ENCODE assay signal across 2 cellular contexts in the genomic region with DNA sequence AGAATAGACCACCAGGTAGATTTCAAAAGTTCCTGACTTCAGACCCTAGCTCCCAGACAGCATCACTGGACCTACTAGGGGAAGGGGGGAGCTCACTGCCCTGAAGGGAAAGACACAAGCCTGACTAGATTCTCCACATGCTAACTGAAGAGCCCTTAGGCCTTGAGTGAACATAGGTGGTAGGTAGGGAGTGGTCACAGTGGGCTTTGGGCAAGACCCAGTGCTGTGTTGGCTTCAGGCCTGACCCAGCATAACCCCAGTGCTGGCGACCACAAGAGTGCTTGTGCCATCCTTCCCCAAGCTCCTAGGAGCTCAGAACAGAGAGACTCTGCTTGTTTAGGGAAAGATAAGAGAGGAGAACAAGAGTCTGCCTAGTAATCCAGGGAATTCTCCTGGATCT.
TF ChIP-seq lines count a peak whose summit lies in the region.

No MANE protein-coding gene starts in this region.

TF ChIP-seq in SK-N-SH, 30 proteins besides CTCF, POLR2A, EP300 and RAD21 (continued from another document):
- TF ChIP-seq, protein P1, sequence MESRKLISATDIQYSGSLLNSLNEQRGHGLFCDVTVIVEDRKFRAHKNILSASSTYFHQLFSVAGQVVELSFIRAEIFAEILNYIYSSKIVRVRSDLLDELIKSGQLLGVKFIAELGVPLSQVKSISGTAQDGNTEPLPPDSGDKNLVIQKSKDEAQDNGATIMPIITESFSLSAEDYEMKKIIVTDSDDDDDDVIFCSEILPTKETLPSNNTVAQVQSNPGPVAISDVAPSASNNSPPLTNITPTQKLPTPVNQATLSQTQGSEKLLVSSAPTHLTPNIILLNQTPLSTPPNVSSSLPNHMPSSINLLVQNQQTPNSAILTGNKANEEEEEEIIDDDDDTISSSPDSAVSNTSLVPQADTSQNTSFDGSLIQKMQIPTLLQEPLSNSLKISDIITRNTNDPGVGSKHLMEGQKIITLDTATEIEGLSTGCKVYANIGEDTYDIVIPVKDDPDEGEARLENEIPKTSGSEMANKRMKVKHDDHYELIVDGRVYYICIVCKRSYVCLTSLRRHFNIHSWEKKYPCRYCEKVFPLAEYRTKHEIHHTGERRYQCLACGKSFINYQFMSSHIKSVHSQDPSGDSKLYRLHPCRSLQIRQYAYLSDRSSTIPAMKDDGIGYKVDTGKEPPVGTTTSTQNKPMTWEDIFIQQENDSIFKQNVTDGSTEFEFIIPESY (IDR thresholded peaks at IDR 0.05; ENCODE audit: borderline replicate concordance, low read depth), result no peak
- TF ChIP-seq, protein P2, sequence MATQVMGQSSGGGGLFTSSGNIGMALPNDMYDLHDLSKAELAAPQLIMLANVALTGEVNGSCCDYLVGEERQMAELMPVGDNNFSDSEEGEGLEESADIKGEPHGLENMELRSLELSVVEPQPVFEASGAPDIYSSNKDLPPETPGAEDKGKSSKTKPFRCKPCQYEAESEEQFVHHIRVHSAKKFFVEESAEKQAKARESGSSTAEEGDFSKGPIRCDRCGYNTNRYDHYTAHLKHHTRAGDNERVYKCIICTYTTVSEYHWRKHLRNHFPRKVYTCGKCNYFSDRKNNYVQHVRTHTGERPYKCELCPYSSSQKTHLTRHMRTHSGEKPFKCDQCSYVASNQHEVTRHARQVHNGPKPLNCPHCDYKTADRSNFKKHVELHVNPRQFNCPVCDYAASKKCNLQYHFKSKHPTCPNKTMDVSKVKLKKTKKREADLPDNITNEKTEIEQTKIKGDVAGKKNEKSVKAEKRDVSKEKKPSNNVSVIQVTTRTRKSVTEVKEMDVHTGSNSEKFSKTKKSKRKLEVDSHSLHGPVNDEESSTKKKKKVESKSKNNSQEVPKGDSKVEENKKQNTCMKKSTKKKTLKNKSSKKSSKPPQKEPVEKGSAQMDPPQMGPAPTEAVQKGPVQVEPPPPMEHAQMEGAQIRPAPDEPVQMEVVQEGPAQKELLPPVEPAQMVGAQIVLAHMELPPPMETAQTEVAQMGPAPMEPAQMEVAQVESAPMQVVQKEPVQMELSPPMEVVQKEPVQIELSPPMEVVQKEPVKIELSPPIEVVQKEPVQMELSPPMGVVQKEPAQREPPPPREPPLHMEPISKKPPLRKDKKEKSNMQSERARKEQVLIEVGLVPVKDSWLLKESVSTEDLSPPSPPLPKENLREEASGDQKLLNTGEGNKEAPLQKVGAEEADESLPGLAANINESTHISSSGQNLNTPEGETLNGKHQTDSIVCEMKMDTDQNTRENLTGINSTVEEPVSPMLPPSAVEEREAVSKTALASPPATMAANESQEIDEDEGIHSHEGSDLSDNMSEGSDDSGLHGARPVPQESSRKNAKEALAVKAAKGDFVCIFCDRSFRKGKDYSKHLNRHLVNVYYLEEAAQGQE (IDR thresholded peaks at IDR 0.05; ENCODE audit: low read depth, low read length), result no peak
- TF ChIP-seq RCOR1 (IDR thresholded peaks at IDR 0.05; ENCODE audit: low read length) (no peak), POLR2AphosphoS5 (IDR thresholded peaks at IDR 0.05; ENCODE audit: low read depth, low read length) (no peak), FOXJ3 (CRISPR knock-in tag; IDR thresholded peaks at IDR 0.05) (no peak), SMC3 (IDR thresholded peaks at IDR 0.05; ENCODE audit: low read depth, low read length) (no peak), EZH2phosphoT487 (IDR thresholded peaks at IDR 0.05; ENCODE audit: borderline replicate concordance, low read depth) (no peak), FOXM1 (IDR thresholded peaks at IDR 0.05; ENCODE audit: low read depth) (no peak), NFIC (IDR thresholded peaks at IDR 0.05; ENCODE audit: borderline replicate concordance) (no peak)

TF ChIP-seq in SK-N-SH treated with all-trans-retinoic acid at 6 μM for 48 hours, 23 proteins besides CTCF, POLR2A, EP300 and RAD21 (continued from another document):
- TF ChIP-seq, protein P3, sequence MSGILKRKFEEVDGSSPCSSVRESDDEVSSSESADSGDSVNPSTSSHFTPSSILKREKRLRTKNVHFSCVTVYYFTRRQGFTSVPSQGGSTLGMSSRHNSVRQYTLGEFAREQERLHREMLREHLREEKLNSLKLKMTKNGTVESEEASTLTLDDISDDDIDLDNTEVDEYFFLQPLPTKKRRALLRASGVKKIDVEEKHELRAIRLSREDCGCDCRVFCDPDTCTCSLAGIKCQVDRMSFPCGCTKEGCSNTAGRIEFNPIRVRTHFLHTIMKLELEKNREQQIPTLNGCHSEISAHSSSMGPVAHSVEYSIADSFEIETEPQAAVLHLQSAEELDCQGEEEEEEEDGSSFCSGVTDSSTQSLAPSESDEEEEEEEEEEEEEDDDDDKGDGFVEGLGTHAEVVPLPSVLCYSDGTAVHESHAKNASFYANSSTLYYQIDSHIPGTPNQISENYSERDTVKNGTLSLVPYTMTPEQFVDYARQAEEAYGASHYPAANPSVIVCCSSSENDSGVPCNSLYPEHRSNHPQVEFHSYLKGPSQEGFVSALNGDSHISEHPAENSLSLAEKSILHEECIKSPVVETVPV (CRISPR knock-in tag; IDR thresholded peaks at IDR 0.05), result no peak
- TF ChIP-seq ESRRG (CRISPR knock-in tag; IDR thresholded peaks at IDR 0.05) (no peak), ARNTL (CRISPR knock-in tag; IDR thresholded peaks at IDR 0.05; ENCODE audit: borderline replicate concordance, low read depth) (no peak), ZNF565 (CRISPR knock-in tag; conservative IDR thresholded peaks at IDR 0.05; ENCODE audit: low read depth) (no peak), CSDC2 (CRISPR knock-in tag; IDR thresholded peaks at IDR 0.05) (no peak), RARB (CRISPR knock-in tag; IDR thresholded peaks at IDR 0.05) (no peak), SNAI2 (CRISPR knock-in tag; IDR thresholded peaks at IDR 0.05) (no peak)
TF ChIP-seq in SK-N-SH treated with all-trans-retinoic acid at 6 μM for 48 hours: peak in this region for 0.
